In the genomic region with DNA sequence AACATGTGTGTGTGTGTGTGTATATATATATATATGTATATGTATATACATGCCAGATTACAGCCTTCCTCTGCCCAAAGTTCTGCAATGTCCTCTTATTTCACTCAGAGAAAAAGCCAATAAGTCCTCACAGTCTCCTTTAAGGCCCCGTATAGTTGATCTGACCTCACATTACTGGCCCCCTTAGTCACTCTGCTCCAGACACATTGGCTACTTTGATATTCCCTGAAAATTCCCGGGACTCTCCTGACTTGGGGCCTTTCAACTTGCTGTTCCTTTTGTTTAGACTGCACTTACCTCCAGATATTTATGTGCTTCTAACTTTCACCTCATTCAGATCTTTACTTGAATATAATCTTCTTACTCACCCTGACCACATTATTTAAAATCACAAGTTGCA, we compare ENCODE assay signal across 29 cellular contexts. TPM values are rescaled to one million over a fixed set of nuclear protein-coding genes. Genes with fewer than 3 reads are reported as not detected.
DNase-seq lines count a peak whose midpoint lies in the region; ATAC-seq, FAIRE-seq and TF ChIP-seq lines count a peak whose summit lies in the region.
"Had no signal": no experiment of that assay in that cellular context is flagged by ENCODE, and none has a peak within 500 bp of the region (broad histone marks: within the 10 kb centered on the region; RNA-seq: fewer than 3 reads in every experiment).

No MANE protein-coding gene starts in this region.

- H3K27ac Mint-ChIP-seq in astrocyte (ENCODE audit: unreplicated experiment) (no peak overlapping the region), MCF 10A (ENCODE audit: low read depth, unreplicated experiment) (no peak overlapping the region)
- H3K27ac Mint-ChIP-seq: activated CD8-positive, alpha-beta memory T cell treated with anti-CD3 and anti-CD28 coated beads, Interleukin-2, amount 10 ng/mL, durations not matched to agents 7 days and 5 days; activated T-cell treated with anti-CD3 and anti-CD28 coated beads, Interleukin-2, amount 50 U/mL, for 72 hours; immature natural killer cell; WTC11 had no signal

- H3K9me3 Mint-ChIP-seq in astrocyte (ENCODE audit: unreplicated experiment) (peaks cover 4% of the 10 kb centered on the region), MCF 10A (ENCODE audit: unreplicated experiment) (no peaks in the 10 kb centered on the region)
- H3K9me3 Mint-ChIP-seq: activated T-cell treated with anti-CD3 and anti-CD28 coated beads, Interleukin-2, amount 50 U/mL, for 72 hours; immature natural killer cell had no signal

- TF ChIP-seq CTCF in astrocyte (IDR thresholded peaks at IDR 0.05; ENCODE audit: insufficient read depth, low read depth, low read length): no peak
- no peak for TF ChIP-seq CTCF in foreskin fibroblast (IDR thresholded peaks at IDR 0.05; ENCODE audit: low read depth, low read length)
- TF ChIP-seq CTCF in MCF 10A (IDR thresholded peaks at IDR 0.05; ENCODE audit: unreplicated experiment): no peak

- no peak for ATAC-seq in GM19035 (IDR thresholded peaks at IDR 0.05; ENCODE audit: unreplicated experiment)
- ATAC-seq: activated CD8-positive, alpha-beta memory T cell treated with anti-CD3 and anti-CD28 coated beads, Interleukin-2, amount 10 ng/mL, durations not matched to agents 7 days and 5 days; activated T-cell treated with anti-CD3 and anti-CD28 coated beads, Interleukin-2, amount 50 U/mL, for 72 hours; gastroesophageal sphincter; WTC11 had no signal

- H3K9me3 ChIP-seq in GM23248 (ENCODE audit: low read depth): no peaks in the 10 kb centered on the region
- no peaks in the 10 kb centered on the region for H3K9me3 ChIP-seq in astrocyte (ENCODE audit: insufficient read depth, low read depth, low read length)
- H3K9me3 ChIP-seq: BE2C, breast epithelium, gastroesophageal sphincter, left ventricle myocardium inferior, SJSA1, tibial artery had no signal

- no peak overlapping the region for H3K4me3 ChIP-seq in GM23248
- H3K4me3 ChIP-seq in astrocyte (ENCODE audit: insufficient read depth, low read depth, low read length): no peak overlapping the region
- H3K4me3 ChIP-seq in foreskin fibroblast (ENCODE audit: low read depth in 1 of 2, low read length in 2 of 2): no peak overlapping the region
- H3K4me3 ChIP-seq: breast epithelium, gastroesophageal sphincter, left ventricle myocardium inferior, SJSA1, skin epidermis, tibial artery had no signal

- H2AFZ ChIP-seq in GM23248: peak overlapping the region; percentile 28; the same call in 1 of the 2 replicates
- H2AFZ ChIP-seq in astrocyte (ENCODE audit: low read depth, low read length): no peak overlapping the region

- no peaks in the 10 kb centered on the region for H3K36me3 ChIP-seq in GM23248 (ENCODE audit: low read depth)
- no peaks in the 10 kb centered on the region for H3K36me3 ChIP-seq in astrocyte (ENCODE audit: insufficient read depth, low read length)
- H3K36me3 ChIP-seq: BE2C, breast epithelium, gastroesophageal sphincter, left ventricle myocardium inferior, tibial artery had no signal

- no peak overlapping the region; the same call in 1 of the 2 replicates for H3K27ac ChIP-seq in GM23248
- H3K27ac ChIP-seq in astrocyte (ENCODE audit: low read depth, low read length): peak overlapping the region; percentile 2
- H3K27ac ChIP-seq: breast epithelium, gastroesophageal sphincter, left ventricle myocardium inferior, SJSA1, skin epidermis, tibial artery had no signal

- WGBS in GM23248 (ENCODE audit: low coverage in 1 of 2, low lambda C conversion rate in 2 of 2, missing lambda C conversion rate in 2 of 2), 2 experiments: 10 to 23% methylated on average over 2 of the region's 2 CpGs

- no TSS peak for BruUV-seq in MCF 10A (replicated peaks; lab: Mats Ljungman, UMichigan)

- no peak for FAIRE-seq in astrocyte (lab: Jason Lieb, UNC)
- FAIRE-seq: colon had no signal

- H3K79me2 ChIP-seq in GM23248 (ENCODE audit: insufficient read depth) (peaks cover 10% of the 10 kb centered on the region), astrocyte (ENCODE audit: insufficient read depth, low read length) (peaks cover 10% of the 10 kb centered on the region)

- H3K4me3 Mint-ChIP-seq in astrocyte (ENCODE audit: unreplicated experiment) (peak overlapping the region; percentile 2), MCF 10A (ENCODE audit: unreplicated experiment) (no peak overlapping the region)
- H3K4me3 Mint-ChIP-seq: activated CD8-positive, alpha-beta memory T cell treated with anti-CD3 and anti-CD28 coated beads, Interleukin-2, amount 10 ng/mL, durations not matched to agents 7 days and 5 days; activated T-cell treated with anti-CD3 and anti-CD28 coated beads, Interleukin-2, amount 50 U/mL, for 72 hours; immature natural killer cell; WTC11 had no signal

- peaks cover 20% of the 10 kb centered on the region for H3K4me1 ChIP-seq in GM23248 (ENCODE audit: insufficient read depth)
- H3K4me1 ChIP-seq in astrocyte (ENCODE audit: insufficient read depth, low read length): peaks cover 13% of the 10 kb centered on the region
- H3K4me1 ChIP-seq: BE2C had no signal

- H3F3A ChIP-seq in GM23248 (ENCODE audit: insufficient read depth): peaks cover 32% of the 10 kb centered on the region

- H4K20me1 ChIP-seq in GM23248 (ENCODE audit: insufficient read depth) (no peaks in the 10 kb centered on the region), astrocyte (ENCODE audit: insufficient read depth, low read length) (peaks cover 2% of the 10 kb centered on the region)

- intact Hi-C loops in MCF 10A (cut with micrococcal nuclease): no loop called here

- CTCF ChIA-PET in MCF 10A (lab: Yijun Ruan, JAX): interaction anchor here (0.6 to 3.0 kb wide), 3 partner anchors 22 to 314 kb away, joined by 3 to 11 read pairs (median 4); no protein-coding TSS in a partner anchor

- H3K27me3 Mint-ChIP-seq in astrocyte (ENCODE audit: low read depth, unreplicated experiment) (no peaks in the 10 kb centered on the region), MCF 10A (ENCODE audit: insufficient read depth, unreplicated experiment) (no peaks in the 10 kb centered on the region)
- H3K27me3 Mint-ChIP-seq: activated CD8-positive, alpha-beta memory T cell treated with anti-CD3 and anti-CD28 coated beads, Interleukin-2, amount 10 ng/mL, durations not matched to agents 7 days and 5 days had no signal

- peak; percentile 44 for DNase-seq in GM23248
- peak; percentile 67 for DNase-seq in astrocyte (ENCODE audit: low read depth)
- DNase-seq in foreskin fibroblast: peak; percentile 30 to 60
- peak; percentile 17 for DNase-seq in renal cortical epithelial cell (ENCODE audit: low read depth)
- no peak for DNase-seq in DMS153 treated with DMSO at 0.1 percent for 48 hours (lab: John Stamatoyannopoulos, UW; ENCODE audit: unreplicated experiment)
- DNase-seq in NCI-H2029 (lab: John Stamatoyannopoulos, UW): no peak
- no peak for DNase-seq in MCF 10A (ENCODE audit: unreplicated experiment)
- DNase-seq: activated CD8-positive, alpha-beta memory T cell treated with anti-CD3 and anti-CD28 coated beads, Interleukin-2, amount 10 ng/mL, durations not matched to agents 7 days and 5 days; activated naive CD4-positive, alpha-beta T cell; activated T-cell treated with anti-CD3 and anti-CD28 coated beads, Interleukin-2, amount 50 U/mL, for 72 hours; BE2C; DMS153; effector memory CD4-positive, alpha-beta T cell; hypothalamus; immature natural killer cell; left ventricle myocardium inferior; NCI-H1694; NCI-H2171; nucleus accumbens; RPMI8226; tibial artery had no signal

- H3K27me3 ChIP-seq in GM23248 (replicated peaks; ENCODE audit: insufficient read depth) (no peaks in the 10 kb centered on the region), astrocyte (ENCODE audit: insufficient read depth, low read length) (no peaks in the 10 kb centered on the region)
- H3K27me3 ChIP-seq: BE2C, breast epithelium, gastroesophageal sphincter, SJSA1, tibial artery had no signal

- in situ Hi-C loops in GM23248 (cut with MboI): no loop called here

- H3K36me3 Mint-ChIP-seq in astrocyte (ENCODE audit: low read depth, unreplicated experiment) (peaks cover 2% of the 10 kb centered on the region), MCF 10A (ENCODE audit: insufficient read depth, unreplicated experiment) (peaks cover 7% of the 10 kb centered on the region)

- H3K4me1 Mint-ChIP-seq in astrocyte (ENCODE audit: low read depth, unreplicated experiment) (peaks cover 11% of the 10 kb centered on the region), MCF 10A (ENCODE audit: insufficient read depth, unreplicated experiment) (peaks cover 10% of the 10 kb centered on the region)

- H3K9ac ChIP-seq in GM23248 (no peak overlapping the region), astrocyte (ENCODE audit: low read length) (no peak overlapping the region)

- H3K4me2 ChIP-seq in GM23248 (ENCODE audit: unreplicated experiment) (no peak overlapping the region), astrocyte (ENCODE audit: low read length) (peak overlapping the region; percentile 20)

- POLR2A ChIA-PET in MCF 10A (lab: Yijun Ruan, JAX): interaction anchor here (0.7 kb wide), 1 partner anchor 137 kb away, joined by 3 read pairs; no protein-coding TSS in a partner anchor

- no peaks in the 10 kb centered on the region for H3K9me2 ChIP-seq in GM23248 (ENCODE audit: insufficient read depth)

RNA-seq across cellular contexts. Expression of a gene that starts 4.2 kb away (rescaled TPM):
- total RNA-seq in GM23248 (2014; rRNA removed; shearing (Covaris generic)): 83.8 and 94.9 TPM in 2 replicates
- 47.5 and 47.8 TPM in 2 replicates for polyA plus RNA-seq in GM23248 (2016; fragmentation: Nextera tagmentation; extraction: Ambion mirVana)
- total RNA-seq in astrocyte (71.9 and 73.1 TPM in 2 replicates), renal cortical epithelial cell (85.1 and 90.1 TPM in 2 replicates), MCF 10A (2022) (52.6 and 56.2 TPM in 2 replicates)

RNA-seq across cellular contexts. Expression of a gene that starts 36.1 kb away (rescaled TPM):
- 0.22 TPM in 1 of 2 replicates, not detected in the other for total RNA-seq in GM23248 (2014; rRNA removed; shearing (Covaris generic))
- polyA plus RNA-seq in GM23248 (2016; fragmentation: Nextera tagmentation; extraction: Ambion mirVana): 0.47 TPM in 1 of 2 replicates, not detected in the other
- total RNA-seq in astrocyte: 0.32 and 0.87 TPM in 2 replicates
- 0.20 TPM in 1 of 2 replicates, not detected in the other for total RNA-seq in renal cortical epithelial cell
- 2.0 and 2.3 TPM in 2 replicates for total RNA-seq in MCF 10A (2022)
- total RNA-seq: epithelial cell of proximal tubule, SJSA1 had no signal

RNA-seq across cellular contexts. Expression of a gene that starts 36.1 kb away (rescaled TPM):
- total RNA-seq in GM23248 (2014; rRNA removed; shearing (Covaris generic)): 1.1 and 3.2 TPM in 2 replicates
- 2.9 and 3.1 TPM in 2 replicates for polyA plus RNA-seq in GM23248 (2016; fragmentation: Nextera tagmentation; extraction: Ambion mirVana)
- 3.5 and 4.2 TPM in 2 replicates for total RNA-seq in astrocyte
- 1.5 and 1.9 TPM in 2 replicates for total RNA-seq in renal cortical epithelial cell
- total RNA-seq in MCF 10A (2022): 13.4 and 19.0 TPM in 2 replicates

Comparison
In these comparisons a context has a peak if more than half of its experiments do, and no peak if none do; other contexts are left out.
1. DNase-seq: peak in GM23248 (single experiment), astrocyte (single experiment), foreskin fibroblast (2 of 2) and renal cortical epithelial cell (single experiment); none in DMS153 treated with DMSO at 0.1 percent for 48 hours (single experiment), NCI-H2029 (single experiment) and MCF 10A (single experiment).